Comparison of ENCODE assay signal across 1 cellular context in genomic region chr11:439315-440064, GRCh38.
TF ChIP-seq lines count a peak whose summit lies in the region.

No MANE protein-coding gene starts in this region.

TF ChIP-seq in GM12878, 131 proteins besides CTCF, POLR2A, EP300 and RAD21:
- TF ChIP-seq ZSCAN29 (IDR thresholded peaks at IDR 0.05) (no peak), BCL3 (IDR thresholded peaks at IDR 0.05; ENCODE audit: borderline replicate concordance, insufficient read depth, low read depth, low read length, poor library complexity, severe bottlenecking) (peak; percentile 55)
